In genomic region chr5:32833127-32833526, GRCh38 we compare ENCODE assay signal across 26 cellular contexts.
"Had no signal": no experiment of that assay in that cellular context is flagged by ENCODE, and none has a peak within 500 bp of the region (broad histone marks: within the 10 kb centered on the region; RNA-seq: fewer than 3 reads in every experiment).

No MANE protein-coding gene starts in this region.

- H3K27ac Mint-ChIP-seq: activated CD8-positive, alpha-beta T cell treated with anti-CD3 and anti-CD28 coated beads, Interleukin-2, amount 10 ng/mL, durations not matched to agents 7 days and 5 days; activated naive CD4-positive, alpha-beta T cell treated with anti-CD3 and anti-CD28 coated beads, Interleukin-2, amount 50 U/mL, for 72 hours; activated naive CD8-positive, alpha-beta T cell treated with anti-CD3 and anti-CD28 coated beads, Interleukin-2, amount 50 U/mL, for 24 hours; activated T-cell treated with anti-CD3 and anti-CD28 coated beads, Interleukin-2, amount 50 U/mL, for 24 hours; activated T-helper 1 cell treated with anti-CD3 and anti-CD28 coated beads, Interleukin-12 subunit alpha, Interleukin-12 subunit beta, Interleukin-2, Interleukin-4 antibody, amounts not matched to agents 30 ng/mL and 10 ng/mL and 1 ng/mL, durations not matched to agents 14 hours and 24 hours and 36 hours; WTC11 had no signal

- DNase-seq: activated CD4-positive, alpha-beta T cell treated with anti-CD3 and anti-CD28 coated beads for 48 hours; activated CD4-positive, alpha-beta T cell treated with anti-CD3 and anti-CD28 coated beads, Interleukin-2, amount 50 U/mL, for 4 hours; activated CD4-positive, CD25-positive, alpha-beta regulatory T cell treated with anti-CD3 and anti-CD28 coated beads, Interleukin-2, amount 50 U/mL, for 72 hours; activated CD8-positive, alpha-beta T cell treated with anti-CD3 and anti-CD28 coated beads, Interleukin-2, amount 10 ng/mL, durations not matched to agents 7 days and 5 days; activated effector memory CD4-positive, alpha-beta T cell treated with Interleukin-2 at 50 U/mL for 16 hours; activated naive CD4-positive, alpha-beta T cell treated with Interleukin-2 at 50 U/mL for 16 hours; activated naive CD8-positive, alpha-beta T cell treated with anti-CD3 and anti-CD28 coated beads, Interleukin-2, amount 50 U/mL, for 24 hours; activated T-cell treated with anti-CD3 and anti-CD28 coated beads, Interleukin-2, amount 50 U/mL, for 24 hours; amygdala; brain microvascular endothelial cell; cerebellar nuclear complex; NCI-H1048; NCI-H146; NCI-H1930; NCI-H2107; NCI-H2171 treated with DMSO at 0.1 percent for 48 hours; NCI-H345; NCI-H510A; NCI-H526 treated with DMSO at 0.1 percent for 48 hours; SIG-M5; T-helper 1 cell had no signal

- H3K9me3 Mint-ChIP-seq: activated T-cell treated with anti-CD3 and anti-CD28 coated beads, Interleukin-2, amount 50 U/mL, for 24 hours; activated T-helper 1 cell treated with anti-CD3 and anti-CD28 coated beads, Interleukin-12 subunit alpha, Interleukin-12 subunit beta, Interleukin-2, Interleukin-4 antibody, amounts not matched to agents 30 ng/mL and 10 ng/mL and 1 ng/mL, durations not matched to agents 14 hours and 24 hours and 36 hours had no signal

- H3K36me3 ChIP-seq: brain microvascular endothelial cell had no signal

- H3K4me1 Mint-ChIP-seq: WTC11 had no signal

- FAIRE-seq: astrocyte, K562 had no signal

- H3K27me3 Mint-ChIP-seq: activated naive CD8-positive, alpha-beta T cell treated with anti-CD3 and anti-CD28 coated beads, Interleukin-2, amount 50 U/mL, for 24 hours; activated T-cell treated with anti-CD3 and anti-CD28 coated beads, Interleukin-2, amount 50 U/mL, for 24 hours had no signal

- H3K4me3 Mint-ChIP-seq: activated CD8-positive, alpha-beta T cell treated with anti-CD3 and anti-CD28 coated beads, Interleukin-2, amount 10 ng/mL, durations not matched to agents 7 days and 5 days; activated naive CD8-positive, alpha-beta T cell treated with anti-CD3 and anti-CD28 coated beads, Interleukin-2, amount 50 U/mL, for 24 hours; activated T-cell treated with anti-CD3 and anti-CD28 coated beads, Interleukin-2, amount 50 U/mL, for 24 hours; activated T-helper 1 cell treated with anti-CD3 and anti-CD28 coated beads, Interleukin-12 subunit alpha, Interleukin-12 subunit beta, Interleukin-2, Interleukin-4 antibody, amounts not matched to agents 30 ng/mL and 10 ng/mL and 1 ng/mL, durations not matched to agents 14 hours and 24 hours and 36 hours; WTC11 had no signal

- H3K27ac ChIP-seq: brain microvascular endothelial cell had no signal

- H3K4me3 ChIP-seq: K562 had no signal

- H3K27me3 ChIP-seq: brain microvascular endothelial cell had no signal

- ATAC-seq: activated CD8-positive, alpha-beta T cell treated with anti-CD3 and anti-CD28 coated beads, Interleukin-2, amount 10 ng/mL, durations not matched to agents 7 days and 5 days; activated naive CD8-positive, alpha-beta T cell treated with anti-CD3 and anti-CD28 coated beads, Interleukin-2, amount 50 U/mL, for 24 hours; K562; WTC11 had no signal
